In genomic region chr3:171789759-171790505, GRCh38 we compare ENCODE assay signal across 1 cellular context.
TF ChIP-seq lines count a peak whose summit lies in the region.

No MANE protein-coding gene starts in this region.

TF ChIP-seq in endothelial cell of umbilical vein, 7 proteins besides CTCF, POLR2A, EP300 and RAD21:
- TF ChIP-seq FOS (IDR thresholded peaks at IDR 0.05; ENCODE audit: borderline replicate concordance, insufficient read depth, low read length), result no peak
- TF ChIP-seq POLR2AphosphoS5 (IDR thresholded peaks at IDR 0.05; ENCODE audit: insufficient read depth, low read depth, low read length), result no peak
- TF ChIP-seq EZH2 (IDR thresholded peaks at IDR 0.05; ENCODE audit: borderline replicate concordance, low read depth, low read length, severe bottlenecking), result no peak
- no peak for TF ChIP-seq MAX (IDR thresholded peaks at IDR 0.05; ENCODE audit: insufficient read depth, insufficient read length)
- TF ChIP-seq MYC (IDR thresholded peaks at IDR 0.05; ENCODE audit: low read depth, low read length), result no peak
- no peak for TF ChIP-seq GATA2 (IDR thresholded peaks at IDR 0.05; ENCODE audit: insufficient read depth, insufficient read length, low read depth, low read length)
- TF ChIP-seq JUN (IDR thresholded peaks at IDR 0.05; ENCODE audit: borderline replicate concordance, insufficient read depth, insufficient read length, low read depth), result no peak
